In the genomic region with DNA sequence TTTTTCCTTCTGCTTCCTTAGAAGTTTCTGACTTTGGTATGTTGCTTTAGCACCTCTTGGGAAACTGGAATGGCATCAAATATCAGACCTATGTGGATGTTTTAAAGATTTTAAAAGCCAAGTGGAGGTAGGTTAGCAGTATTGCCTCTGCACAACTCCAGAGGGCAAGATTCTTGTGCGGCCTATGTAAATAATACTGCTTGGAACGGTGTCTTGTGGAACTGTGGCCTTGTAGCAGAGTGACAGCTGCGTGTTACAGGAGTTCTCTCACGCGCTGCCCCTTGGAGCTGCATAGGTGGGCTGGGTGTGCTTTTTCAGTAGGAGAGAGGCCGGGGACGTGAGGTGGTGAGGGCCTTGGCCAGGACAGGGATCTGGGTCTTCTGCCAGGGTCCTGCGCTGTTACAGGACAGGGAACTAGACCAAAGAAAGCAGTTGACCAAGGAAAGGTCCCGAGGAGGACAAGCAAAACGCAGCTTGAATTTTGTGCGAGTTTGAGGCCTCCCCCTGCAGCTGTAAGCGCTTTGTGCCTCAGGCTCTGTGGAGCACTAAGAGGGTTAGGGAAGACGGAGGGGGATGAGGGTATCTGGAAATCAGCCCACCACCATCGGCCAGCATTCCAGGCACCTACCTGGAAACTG, we compare ENCODE assay signal across 8 cellular contexts. TPM values are rescaled to one million over a fixed set of nuclear protein-coding genes. Genes with fewer than 3 reads are reported as not detected.
DNase-seq lines count a peak whose midpoint lies in the region; TF ChIP-seq lines count a peak whose summit lies in the region.

No MANE protein-coding gene starts in this region.

- no peak for TF ChIP-seq EP300 in suprapubic skin (IDR thresholded peaks at IDR 0.05)

- H3K9me3 Mint-ChIP-seq in activated CD4-positive, alpha-beta T cell treated with anti-CD3 and anti-CD28 coated beads, Interleukin-2, amount 10 ng/mL, durations not matched to agents 24 days and 14 days: no peaks in the 10 kb centered on the region
- H3K9me3 Mint-ChIP-seq in activated naive CD8-positive, alpha-beta T cell treated with anti-CD3 and anti-CD28 coated beads for 36 hours: no peaks in the 10 kb centered on the region

- peak overlapping the region; percentile 96 for H3K27ac Mint-ChIP-seq in activated CD4-positive, alpha-beta T cell treated with anti-CD3 and anti-CD28 coated beads, Interleukin-2, amount 10 ng/mL, durations not matched to agents 24 days and 14 days
- peak overlapping the region; percentile 95 for H3K27ac Mint-ChIP-seq in activated naive CD8-positive, alpha-beta T cell treated with anti-CD3 and anti-CD28 coated beads for 36 hours

- H3K9me3 ChIP-seq in suprapubic skin: no peaks in the 10 kb centered on the region

- TF ChIP-seq POLR2A in suprapubic skin (IDR thresholded peaks at IDR 0.05): no peak

- H3K36me3 Mint-ChIP-seq in activated CD4-positive, alpha-beta T cell treated with anti-CD3 and anti-CD28 coated beads, Interleukin-2, amount 10 ng/mL, durations not matched to agents 24 days and 14 days (ENCODE audit: low read depth): peaks cover 20% of the 10 kb centered on the region
- peaks cover 28% of the 10 kb centered on the region for H3K36me3 Mint-ChIP-seq in activated naive CD8-positive, alpha-beta T cell treated with anti-CD3 and anti-CD28 coated beads for 36 hours

- peaks cover 5% of the 10 kb centered on the region for H3K27me3 Mint-ChIP-seq in activated CD4-positive, alpha-beta T cell treated with anti-CD3 and anti-CD28 coated beads, Interleukin-2, amount 10 ng/mL, durations not matched to agents 24 days and 14 days
- no peaks in the 10 kb centered on the region for H3K27me3 Mint-ChIP-seq in activated naive CD8-positive, alpha-beta T cell treated with anti-CD3 and anti-CD28 coated beads for 36 hours

- peaks cover 45% of the 10 kb centered on the region for H3K4me1 Mint-ChIP-seq in activated CD4-positive, alpha-beta T cell treated with anti-CD3 and anti-CD28 coated beads, Interleukin-2, amount 10 ng/mL, durations not matched to agents 24 days and 14 days
- peaks cover 35% of the 10 kb centered on the region for H3K4me1 Mint-ChIP-seq in activated naive CD8-positive, alpha-beta T cell treated with anti-CD3 and anti-CD28 coated beads for 36 hours

- 57% methylated on average over 14 of the region's 14 CpGs for WGBS in suprapubic skin

- no peak for DNase-seq in activated CD4-positive, alpha-beta T cell treated with anti-CD3 and anti-CD28 coated beads, Interleukin-2, amount 10 ng/mL, durations not matched to agents 24 days and 14 days
- no peak for DNase-seq in activated CD4-positive, alpha-beta T cell treated with anti-CD3 and anti-CD28 coated beads for 4 hours
- DNase-seq in activated naive CD8-positive, alpha-beta T cell treated with anti-CD3 and anti-CD28 coated beads for 36 hours: no peak
- DNase-seq in kidney epithelial cell (ENCODE audit: low read depth) (no peak), suprapubic skin (ENCODE audit: low spot score in 2 of 2) (peak in 1 of 2 donors; percentile 6), NOMO-1 treated with DMSO at 0.1 percent for 48 hours (lab: John Stamatoyannopoulos, UW; ENCODE audit: unreplicated experiment) (no peak), COLO668 (lab: John Stamatoyannopoulos, UW; ENCODE audit: unreplicated experiment) (no peak)
- no peak for DNase-seq in activated CD4-positive, alpha-beta T cell treated with anti-CD3 and anti-CD28 coated beads, Interleukin-2, amount 50 U/mL, for 1 hour

- H3K4me3 ChIP-seq in kidney epithelial cell (ENCODE audit: low read depth, low read length) (peak overlapping the region; percentile 81), suprapubic skin (peak overlapping the region; percentile 99)

- H3K4me1 ChIP-seq in suprapubic skin: peaks cover 29% of the 10 kb centered on the region

- H3K27me3 ChIP-seq in kidney epithelial cell (ENCODE audit: control insufficient read depth, insufficient read depth, low read length): no peaks in the 10 kb centered on the region
- no peaks in the 10 kb centered on the region for H3K27me3 ChIP-seq in suprapubic skin

- H3K36me3 ChIP-seq in kidney epithelial cell (ENCODE audit: control insufficient read depth, insufficient read depth, low read length) (no peaks in the 10 kb centered on the region), suprapubic skin (no peaks in the 10 kb centered on the region)

- H3K4me3 Mint-ChIP-seq in activated CD4-positive, alpha-beta T cell treated with anti-CD3 and anti-CD28 coated beads, Interleukin-2, amount 10 ng/mL, durations not matched to agents 24 days and 14 days: peak overlapping the region; percentile 98
- H3K4me3 Mint-ChIP-seq in activated naive CD8-positive, alpha-beta T cell treated with anti-CD3 and anti-CD28 coated beads for 36 hours: peak overlapping the region; percentile 97

- intact Hi-C loops in activated CD4-positive, alpha-beta T cell treated with anti-CD3 and anti-CD28 coated beads, Interleukin-2, amount 10 ng/mL, durations not matched to agents 24 days and 14 days (cut with micrococcal nuclease): loop anchor here (2.0 to 5.0 kb wide), 4 partner anchors 25 to 329 kb away; partner anchors contain the start of gene DYNLT1

- TF ChIP-seq CTCF in kidney epithelial cell (IDR thresholded peaks at IDR 0.05; ENCODE audit: insufficient read depth, low read length, poor library complexity, severe bottlenecking) (no peak), suprapubic skin (IDR thresholded peaks at IDR 0.05) (no peak)

- no peak overlapping the region for H3K27ac ChIP-seq in suprapubic skin

RNA-seq across cellular contexts. Expression of gene TMEM181, which starts 1.5 kb away (rescaled TPM):
- 17.1 and 17.8 TPM in 2 replicates for total RNA-seq in activated CD4-positive, alpha-beta T cell treated with anti-CD3 and anti-CD28 coated beads, Interleukin-2, amount 10 ng/mL, durations not matched to agents 24 days and 14 days
- total RNA-seq in activated naive CD8-positive, alpha-beta T cell treated with anti-CD3 and anti-CD28 coated beads for 36 hours: 10 to 100 TPM; 10.1 to 10.5 TPM
- total RNA-seq in kidney epithelial cell: 22.1 and 25.0 TPM in 2 replicates
- 10 to 100 TPM; 17.5 to 24.7 (median 21.7) TPM for total RNA-seq in suprapubic skin
